ENCODE assay signal across 10 cellular contexts in the genomic region with DNA sequence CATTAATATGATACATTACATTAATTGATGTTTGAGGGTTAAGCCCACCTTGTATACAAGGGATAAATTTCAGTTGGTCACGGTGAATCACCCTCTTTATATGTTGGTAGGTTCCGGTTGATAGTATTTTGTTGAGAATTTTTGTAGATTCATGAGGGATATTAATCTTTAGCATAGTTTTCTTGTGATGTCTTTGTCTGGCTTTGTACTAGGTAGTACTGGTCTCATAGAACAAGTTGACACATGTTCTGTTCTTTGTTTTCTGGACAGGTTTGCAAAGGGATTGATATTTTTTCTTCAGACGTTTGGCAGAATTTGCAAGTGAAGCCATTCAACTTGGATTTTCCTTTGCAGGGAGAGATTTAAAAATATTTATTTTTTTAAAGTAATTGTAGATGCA. TPM values are rescaled to one million over a fixed set of nuclear protein-coding genes. Genes with fewer than 3 reads are reported as not detected.
DNase-seq lines count a peak whose midpoint lies in the region; ATAC-seq and TF ChIP-seq lines count a peak whose summit lies in the region.
"Had no signal": no experiment of that assay in that cellular context is flagged by ENCODE, and none has a peak within 500 bp of the region (broad histone marks: within the 10 kb centered on the region; RNA-seq: fewer than 3 reads in every experiment).

No MANE protein-coding gene starts in this region.

- H3K4me2 ChIP-seq in mammary epithelial cell (ENCODE audit: insufficient read depth, low read depth, low read length): peak overlapping the region; percentile 30
- no peak overlapping the region for H3K4me2 ChIP-seq in osteoblast (ENCODE audit: insufficient read depth, low read length)
- H3K4me2 ChIP-seq: BLaER1 treated with 17β-estradiol and CSF1 and Interleukin-3, amounts not matched to agents 10 nM and 100 nM had no signal

- CTCF ChIA-PET in RWPE1 (lab: Yijun Ruan, JAX): no interaction called here
- CTCF ChIA-PET in mammary epithelial cell (lab: Charles Lee; ENCODE audit: low non-redundant PET): no interaction called here

- H3K9ac ChIP-seq in mammary epithelial cell (ENCODE audit: insufficient read depth, low read length): no peak overlapping the region
- H3K9ac ChIP-seq: BLaER1 treated with 17β-estradiol and CSF1 and Interleukin-3, amounts not matched to agents 10 nM and 100 nM had no signal

- peak; percentile 31 for ATAC-seq in esophagus mucosa
- ATAC-seq: CD8-positive, alpha-beta T cell had no signal

- WGBS in mammary epithelial cell (ENCODE audit: low coverage, missing lambda C conversion rate): 16% methylated on average over 3 of the region's 3 CpGs
- 83% methylated on average over 3 of the region's 3 CpGs for WGBS in tibial nerve, 2 donors

- DNase-seq in RWPE1 (ENCODE audit: low spot score) (peak; percentile 94), mammary epithelial cell (peak; percentile 69), osteoblast (ENCODE audit: insufficient read length, low spot score, missing footprints) (peak; percentile 56), tibial nerve (ENCODE audit: low spot score in 2 of 2) (no peak), SJCRH30 (no peak), hypothalamus (lab: John Stamatoyannopoulos, UW) (no peak)
- DNase-seq: CD8-positive, alpha-beta T cell; H9 had no signal

- H2AFZ ChIP-seq in mammary epithelial cell (ENCODE audit: low read depth, low read length): no peak overlapping the region
- H2AFZ ChIP-seq in osteoblast (ENCODE audit: low read length): no peak overlapping the region

- dilution Hi-C loops in mammary epithelial cell (cut with HindIII; ENCODE audit: low sequenced_read_pairs): no loop called here

- H3K4me3 ChIP-seq in mammary epithelial cell (replicated peaks in 1 of 3; ENCODE audit: insufficient read depth in 1 of 3, low read depth in 2 of 3, low read length in 3 of 3) (no peak overlapping the region), osteoblast (ENCODE audit: insufficient read depth, low read length) (no peak overlapping the region), tibial nerve (no peak overlapping the region), SJCRH30 (no peak overlapping the region)
- H3K4me3 ChIP-seq: BLaER1 treated with 17β-estradiol and CSF1 and Interleukin-3, amounts not matched to agents 10 nM and 100 nM had no signal

- H3K9me3 ChIP-seq in mammary epithelial cell (replicated peaks; ENCODE audit: insufficient read depth, low read length) (peaks cover 4% of the 10 kb centered on the region), osteoblast (ENCODE audit: low read depth, low read length) (peaks cover 2% of the 10 kb centered on the region), tibial nerve (peaks cover 0 to 3% (median 0%) of the 10 kb centered on the region in 4 donors), SJCRH30 (replicated peaks) (peaks cover 3% of the 10 kb centered on the region; the same call in 1 of the 2 replicates)

- POLR2A ChIA-PET in RWPE1 (lab: Yijun Ruan, JAX; ENCODE audit: low non-redundant PET): no interaction called here

- TF ChIP-seq EP300 in tibial nerve (IDR thresholded peaks at IDR 0.05): no peak

- H4K20me1 ChIP-seq in mammary epithelial cell (ENCODE audit: insufficient read depth, low read length) (no peaks in the 10 kb centered on the region), osteoblast (ENCODE audit: insufficient read depth, low read length) (no peaks in the 10 kb centered on the region)
- H4K20me1 ChIP-seq: BLaER1 treated with 17β-estradiol and CSF1 and Interleukin-3, amounts not matched to agents 10 nM and 100 nM had no signal

- H3K4me1 ChIP-seq in mammary epithelial cell (ENCODE audit: insufficient read depth, low read length) (no peaks in the 10 kb centered on the region), osteoblast (ENCODE audit: insufficient read depth, low read length) (no peaks in the 10 kb centered on the region), tibial nerve (no peaks in the 10 kb centered on the region), SJCRH30 (peaks cover 8% of the 10 kb centered on the region; the same call in 1 of the 2 replicates)

- TF ChIP-seq CTCF in RWPE1 (conservative IDR thresholded peaks at IDR 0.05; ENCODE audit: low read depth) (no peak), mammary epithelial cell (conservative IDR thresholded peaks at IDR 0.05 in 1 of 2, IDR thresholded peaks at IDR 0.05 in 1 of 2; ENCODE audit: extremely low read depth in 1 of 2, insufficient read depth in 1 of 2, low read depth in 1 of 2, low read length in 2 of 2) (no peak), osteoblast (IDR thresholded peaks at IDR 0.05; ENCODE audit: extremely low read depth, low read depth, low read length) (no peak), tibial nerve (IDR thresholded peaks at IDR 0.05) (no peak)

- no peaks in the 10 kb centered on the region for H3K79me2 ChIP-seq in mammary epithelial cell (ENCODE audit: insufficient read depth, low read length)
- no peaks in the 10 kb centered on the region for H3K79me2 ChIP-seq in osteoblast (ENCODE audit: insufficient read depth, low read length)

- TF ChIP-seq POLR2A in tibial nerve (IDR thresholded peaks at IDR 0.05): no peak

- H3K27ac ChIP-seq in RWPE1: no peak overlapping the region
- H3K27ac ChIP-seq in mammary epithelial cell (ENCODE audit: insufficient read depth, low read depth, low read length): no peak overlapping the region
- H3K27ac ChIP-seq in osteoblast (ENCODE audit: low read depth, low read length): no peak overlapping the region
- H3K27ac ChIP-seq in tibial nerve: no peak overlapping the region
- H3K27ac ChIP-seq in SJCRH30: no peak overlapping the region
- H3K27ac ChIP-seq: BLaER1 treated with 17β-estradiol and CSF1 and Interleukin-3, amounts not matched to agents 10 nM and 100 nM had no signal

- in situ Hi-C loops in mammary epithelial cell (cut with MboI; ENCODE audit: low sequenced_read_pairs in 2 of 2): no loop called here

- no TSS peak for BruUV-seq in mammary epithelial cell (replicated peaks; lab: Mats Ljungman, UMichigan)

- H3K36me3 ChIP-seq in mammary epithelial cell (ENCODE audit: insufficient read depth, low read length) (no peaks in the 10 kb centered on the region), osteoblast (ENCODE audit: insufficient read depth, low read length) (no peaks in the 10 kb centered on the region), tibial nerve (no peaks in the 10 kb centered on the region), SJCRH30 (no peaks in the 10 kb centered on the region)
- H3K36me3 ChIP-seq: BLaER1 treated with 17β-estradiol and CSF1 and Interleukin-3, amounts not matched to agents 10 nM and 100 nM had no signal

- H3K27me3 ChIP-seq in mammary epithelial cell (ENCODE audit: insufficient read depth, low read length) (no peaks in the 10 kb centered on the region), osteoblast (ENCODE audit: insufficient read depth, low read length) (no peaks in the 10 kb centered on the region), tibial nerve (no peaks in the 10 kb centered on the region), SJCRH30 (no peaks in the 10 kb centered on the region)
- H3K27me3 ChIP-seq: BLaER1 treated with 17β-estradiol and CSF1 and Interleukin-3, amounts not matched to agents 10 nM and 100 nM had no signal

- intact Hi-C loops in mammary epithelial cell (cut with micrococcal nuclease): no loop called here

RNA-seq across cellular contexts. Expression of gene CLK4, which starts 49.1 kb away (rescaled TPM):
- total RNA-seq in mammary epithelial cell (10 to 100 TPM; 17.5 to 31.7 TPM), esophagus mucosa (10.4 TPM), osteoblast (33.3 TPM in 2 replicates), tibial nerve (10 to 100 TPM; 40.2 to 77.8 (median 46.6) TPM)
- 7.4 TPM for polyA plus RNA-seq in mammary epithelial cell
- 7.1 TPM for polyA minus RNA-seq in mammary epithelial cell
- 24.3 and 28.3 TPM in 2 replicates for total RNA-seq in SJCRH30 (2014; rRNA removed; shearing (Covaris generic))

RNA-seq across cellular contexts. Expression of gene ZNF354A, which starts 54.5 kb away (rescaled TPM):
- total RNA-seq in mammary epithelial cell: 10 to 100 TPM; 12.5 to 14.1 TPM
- 5.7 TPM for polyA plus RNA-seq in mammary epithelial cell
- not detected for polyA minus RNA-seq in mammary epithelial cell
- total RNA-seq in esophagus mucosa: 5.6 TPM
- 13.0 and 15.3 TPM in 2 replicates for total RNA-seq in osteoblast
- total RNA-seq in tibial nerve: 10 to 100 TPM; 13.1 to 29.1 (median 23.4) TPM
- total RNA-seq in SJCRH30 (2014; rRNA removed; shearing (Covaris generic)): 13.5 and 17.3 TPM in 2 replicates

Comparison
In these comparisons a context has a peak if more than half of its experiments do, and no peak if none do; other contexts are left out.
1. DNase-seq: peak in RWPE1 (single experiment), mammary epithelial cell (single experiment) and osteoblast (single experiment); none in tibial nerve (0 of 2), SJCRH30 (0 of 2) and hypothalamus (0 of 51).